ENCODE assay signal across 8 cellular contexts in genomic region chr17:31524926-31525800, GRCh38.
A peak's percentile ranks its signal among the peaks of the same experiment; 100 is the strongest.
DNase-seq lines count a peak whose midpoint lies in the region; ATAC-seq and TF ChIP-seq lines count a peak whose summit lies in the region.

No MANE protein-coding gene starts in this region.

- no peak for DNase-seq in GM12864 (ENCODE audit: low read depth)
- peak; percentile 96 for DNase-seq in Karpas-422
- peak; percentile 71 to 93 for DNase-seq in activated naive CD4-positive, alpha-beta T cell treated with anti-CD3 and anti-CD28 coated beads, Interleukin-2, amount 50 U/mL, for 72 hours (ENCODE audit: low spot score in 2 of 2)
- peak; percentile 73 to 97 (median 91) for DNase-seq in head of caudate nucleus
- DNase-seq in progenitor cell of endocrine pancreas (ENCODE audit: low spot score, unreplicated experiment), result peak; percentile 92
- peak; percentile 88 for DNase-seq in ureter (ENCODE audit: low spot score)

- TF ChIP-seq CTCF in GM12864 (IDR thresholded peaks at IDR 0.05; ENCODE audit: low read depth, low read length, missing control alignments) (peak; percentile 92), SU-DHL-6 (IDR thresholded peaks at IDR 0.05; ENCODE audit: insufficient read depth, low read length, poor library complexity, severe bottlenecking) (peak; percentile 89), progenitor cell of endocrine pancreas (IDR thresholded peaks at IDR 0.05; ENCODE audit: unreplicated experiment) (peak; percentile 97)

- no peaks in the 10 kb centered on the region for H4K20me1 ChIP-seq in Karpas-422 (ENCODE audit: insufficient read depth, low read depth, low read length)
- no peaks in the 10 kb centered on the region for H4K20me1 ChIP-seq in SU-DHL-6 (ENCODE audit: low read depth, low read length)

- no peak overlapping the region for H3K4me3 ChIP-seq in GM12864 (ENCODE audit: low read depth, low read length)
- peak overlapping the region; percentile 73 for H3K4me3 ChIP-seq in Karpas-422 (ENCODE audit: low read length)
- no peak overlapping the region for H3K4me3 ChIP-seq in SU-DHL-6 (ENCODE audit: insufficient read depth, low read length, poor library complexity, severe bottlenecking)

- intact Hi-C loops in head of caudate nucleus (cut with DNase I), result loop anchor here (5.0 kb wide), 2 partner anchors 88 to 138 kb away; no protein-coding TSS in a partner anchor

- H3K36me3 Mint-ChIP-seq in activated naive CD4-positive, alpha-beta T cell treated with anti-CD3 and anti-CD28 coated beads, Interleukin-2, amount 50 U/mL, for 72 hours, result peaks cover 0 to 11% of the 10 kb centered on the region in 2 donors
- H3K36me3 Mint-ChIP-seq in progenitor cell of endocrine pancreas (ENCODE audit: insufficient read depth), result peaks cover 17% of the 10 kb centered on the region

- H3K9me3 ChIP-seq in Karpas-422 (ENCODE audit: low read length) (no peaks in the 10 kb centered on the region), SU-DHL-6 (ENCODE audit: insufficient read depth, low read length) (peaks cover 7% of the 10 kb centered on the region; the same call in 1 of the 2 replicates)

- H3K79me2 ChIP-seq in Karpas-422 (ENCODE audit: low read length) (no peaks in the 10 kb centered on the region), SU-DHL-6 (ENCODE audit: insufficient read depth, low read length) (no peaks in the 10 kb centered on the region)

- ATAC-seq in activated naive CD4-positive, alpha-beta T cell treated with anti-CD3 and anti-CD28 coated beads, Interleukin-2, amount 50 U/mL, for 72 hours, result peak; percentile 80 to 83
- ATAC-seq in HG03135 (IDR thresholded peaks at IDR 0.05; ENCODE audit: unreplicated experiment), result no peak

- H3K27me3 ChIP-seq in Karpas-422 (ENCODE audit: low read length) (no peaks in the 10 kb centered on the region), SU-DHL-6 (ENCODE audit: low read length) (no peaks in the 10 kb centered on the region)

- no peaks in the 10 kb centered on the region for H3F3A ChIP-seq in SU-DHL-6 (ENCODE audit: insufficient read depth)

- no peak overlapping the region for H3K4me3 Mint-ChIP-seq in progenitor cell of endocrine pancreas (ENCODE audit: low read depth)

- H3K9me3 Mint-ChIP-seq in activated naive CD4-positive, alpha-beta T cell treated with anti-CD3 and anti-CD28 coated beads, Interleukin-2, amount 50 U/mL, for 72 hours, result no peaks in the 10 kb centered on the region
- H3K9me3 Mint-ChIP-seq in progenitor cell of endocrine pancreas (ENCODE audit: low read depth), result no peaks in the 10 kb centered on the region

- H3K9ac ChIP-seq in Karpas-422 (ENCODE audit: low read length) (peak overlapping the region; percentile 71), SU-DHL-6 (ENCODE audit: low read length) (peak overlapping the region; percentile 37; the same call in 1 of the 2 replicates)

- no peaks in the 10 kb centered on the region for H3K27me3 Mint-ChIP-seq in progenitor cell of endocrine pancreas

- H2AFZ ChIP-seq in Karpas-422 (ENCODE audit: low read length) (peak overlapping the region; percentile 32; the same call in 1 of the 2 replicates), SU-DHL-6 (ENCODE audit: low read depth, low read length, severe bottlenecking) (peak overlapping the region; percentile 72)

- H3K9me2 ChIP-seq in Karpas-422 (replicated peaks; ENCODE audit: insufficient read depth, low read length) (no peaks in the 10 kb centered on the region), SU-DHL-6 (replicated peaks; ENCODE audit: insufficient read depth, low read length) (no peaks in the 10 kb centered on the region)

- peak overlapping the region; percentile 86 for H3K27ac ChIP-seq in Karpas-422 (ENCODE audit: low read length)
- no peak overlapping the region for H3K27ac ChIP-seq in SU-DHL-6 (ENCODE audit: low read depth, low read length)

- H3K4me1 ChIP-seq in Karpas-422 (ENCODE audit: low read length), result peaks cover 31% of the 10 kb centered on the region

- H3K36me3 ChIP-seq in Karpas-422 (ENCODE audit: insufficient read depth, low read length), result no peaks in the 10 kb centered on the region
- H3K36me3 ChIP-seq in SU-DHL-6 (ENCODE audit: low read length), result no peaks in the 10 kb centered on the region

- H3K4me1 Mint-ChIP-seq in progenitor cell of endocrine pancreas (ENCODE audit: low read depth), result no peaks in the 10 kb centered on the region

- no peak overlapping the region for H3K27ac Mint-ChIP-seq in activated naive CD4-positive, alpha-beta T cell treated with anti-CD3 and anti-CD28 coated beads, Interleukin-2, amount 50 U/mL, for 72 hours
- no peak overlapping the region for H3K27ac Mint-ChIP-seq in progenitor cell of endocrine pancreas

- H3K4me2 ChIP-seq in Karpas-422 (ENCODE audit: low read depth, low read length, poor library complexity, severe bottlenecking), result peak overlapping the region; percentile 92
- peak overlapping the region; percentile 45 for H3K4me2 ChIP-seq in SU-DHL-6 (ENCODE audit: low read depth, low read length, poor library complexity, severe bottlenecking)
